8 cellular contexts compared by ENCODE assay signal in genomic region chrX:137051978-137052640, GRCh38. TPM values are rescaled to one million over a fixed set of nuclear protein-coding genes. Genes with fewer than 3 reads are reported as not detected.
DNase-seq lines count a peak whose midpoint lies in the region; ATAC-seq, FAIRE-seq and TF ChIP-seq lines count a peak whose summit lies in the region.

No MANE protein-coding gene starts in this region.

- POLR2A ChIA-PET in A549 (lab: Yijun Ruan, JAX): no interaction called here

- TF ChIP-seq RAD21 in A549 (conservative IDR thresholded peaks at IDR 0.05 in 1 of 2, IDR thresholded peaks at IDR 0.05 in 1 of 2): peak; percentile 63 to 71

- peak overlapping the region; percentile 97 for H3K4me2 ChIP-seq in A549

- no peak for TF ChIP-seq EP300 in A549 (IDR thresholded peaks at IDR 0.05)

- H3K27ac ChIP-seq in A549 (peak overlapping the region in 1 of 2 experiments; percentile 47; a peak in 2 of 6 replicates), coronary artery (no peak overlapping the region)

- TF ChIP-seq POLR2A in A549 (IDR thresholded peaks at IDR 0.05; ENCODE audit: low read length): no peak

- DNase-seq in A549 (ENCODE audit: low read depth in 1 of 2, low spot score in 1 of 2) (peak; percentile 49 to 58), NCI-H2227 (lab: John Stamatoyannopoulos, UW; ENCODE audit: unreplicated experiment) (peak; percentile 88), coronary artery (ENCODE audit: low spot score) (no peak), medulla oblongata (ENCODE audit: extremely low spot score) (peak; percentile 50)
- DNase-seq in activated CD4-positive, alpha-beta T cell treated with anti-CD3 and anti-CD28 coated beads for 48 hours: peak; percentile 83
- peak; percentile 63 to 72 (median 71) for DNase-seq in stimulated activated CD4-positive, alpha-beta T cell treated with anti-CD3 and anti-CD28 coated beads, TNF-alpha, amount 100 ng/mL, for 4 hours (ENCODE audit: low read depth in 3 of 3)

- CTCF ChIA-PET in A549 (lab: Yijun Ruan, JAX): interaction anchor here (0.6 to 2.3 kb wide), 23 partner anchors 8 to 1689 kb away, joined by 3 to 18 read pairs (median 4); no protein-coding TSS in a partner anchor

- no peaks in the 10 kb centered on the region for H3K9me3 ChIP-seq in A549

- no peak for FAIRE-seq in A549 (lab: Jason Lieb, UNC)

- no peaks in the 10 kb centered on the region for H3K4me1 ChIP-seq in A549

- H3K4me3 ChIP-seq in A549 (peak overlapping the region; percentile 51), coronary artery (peak overlapping the region; percentile 62)

- TF ChIP-seq CTCF in A549 (IDR thresholded peaks at IDR 0.05) (peak; percentile 76), coronary artery (IDR thresholded peaks at IDR 0.05) (peak; percentile 57)

- 3% methylated on average over 19 of the region's 37 CpGs for WGBS in A549 (ENCODE audit: missing lambda C conversion rate)

- ATAC-seq in A549 (peak; percentile 88 to 99), GM18511 (IDR thresholded peaks at IDR 0.05; ENCODE audit: unreplicated experiment) (peak; percentile 98), HG03025 (IDR thresholded peaks at IDR 0.05; ENCODE audit: low FRiP score, unreplicated experiment) (peak; percentile 94)

TF ChIP-seq in A549, 52 proteins besides CTCF, POLR2A, EP300 and RAD21:
- peak; percentile 55 for TF ChIP-seq SMC3 (IDR thresholded peaks at IDR 0.05)
- no peak for TF ChIP-seq JUNB (IDR thresholded peaks at IDR 0.05)
TF ChIP-seq in A549: peak in this region for 1.

RNA-seq across cellular contexts. Expression of gene GPR101, which starts 18.3 kb away (rescaled TPM):
- polyA plus RNA-seq in A549 (2011; rRNA removed) (not detected in 2 replicates), A549 (2017; fragmentation: RNase III; extraction: RNeasy Plus Mini Kit Qiagen cat#74134 plus additional on column Dnase treatment) (not detected in 3 replicates)
- not detected in 2 replicates for polyA plus RNA-seq in A549 (2012; cell fraction: cytosol; rRNA removed)
- not detected in 2 replicates for polyA plus RNA-seq in A549 (2012; cell fraction: nucleus; rRNA removed)
- not detected in 2 replicates for polyA minus RNA-seq in A549 (2011; rRNA and poly(A)+ RNA removed)
